Comparison of ENCODE assay signal across 8 cellular contexts in genomic region chr11:14645247-14645912, GRCh38. TPM values are rescaled to one million over a fixed set of nuclear protein-coding genes. Genes with fewer than 3 reads are reported as not detected.
A peak's percentile ranks its signal among the peaks of the same experiment; 100 is the strongest.
DNase-seq lines count a peak whose midpoint lies in the region; ATAC-seq and TF ChIP-seq lines count a peak whose summit lies in the region.

No MANE protein-coding gene starts in this region.

- DNase-seq in NCI-H2107 treated with DMSO at 0.1 percent for 48 hours (lab: John Stamatoyannopoulos, UW; ENCODE audit: unreplicated experiment) (peak; percentile 19), NCI-H2107 (lab: John Stamatoyannopoulos, UW) (no peak), OCI-M1 (lab: John Stamatoyannopoulos, UW) (peak; percentile 71), dermis blood vessel endothelial cell (peak; percentile 8), GOT3 (lab: John Stamatoyannopoulos, UW) (no peak)
- no peak for DNase-seq in stimulated activated CD4-positive, alpha-beta T cell treated with anti-CD3 and anti-CD28 coated beads, Interleukin-4, amount 100 ng/mL, for 4 hours

- H3K4me3 Mint-ChIP-seq in nephron = peak overlapping the region; percentile 88 to 90 (median 89)

- ATAC-seq in GM18873 (IDR thresholded peaks at IDR 0.05; ENCODE audit: low FRiP score, unreplicated experiment) = no peak

- H3K36me3 Mint-ChIP-seq in nephron (ENCODE audit: low read depth) = peaks cover 6% of the 10 kb centered on the region

- H3K4me1 Mint-ChIP-seq in nephron = peaks cover 14% of the 10 kb centered on the region

- peaks cover 46% of the 10 kb centered on the region for H3K27me3 Mint-ChIP-seq in nephron (ENCODE audit: low read depth)

- no peak overlapping the region for H3K27ac Mint-ChIP-seq in nephron

- peaks cover 2% of the 10 kb centered on the region for H3K9me3 Mint-ChIP-seq in nephron

- no peak for TF ChIP-seq CTCF in nephron (IDR thresholded peaks at IDR 0.05; ENCODE audit: unreplicated experiment in 3 of 3)

RNA-seq across cellular contexts. Expression of gene PDE3B, which starts 1.8 kb away (rescaled TPM):
- total RNA-seq in dermis blood vessel endothelial cell = 0.17 and 0.23 TPM in 2 replicates

Comparison
In these comparisons a context has a peak if more than half of its experiments do, and no peak if none do; other contexts are left out.
1. DNase-seq: peak in NCI-H2107 treated with DMSO at 0.1 percent for 48 hours (single experiment), OCI-M1 (single experiment) and dermis blood vessel endothelial cell (single experiment); none in NCI-H2107 (single experiment), stimulated activated CD4-positive, alpha-beta T cell treated with anti-CD3 and anti-CD28 coated beads, Interleukin-4, amount 100 ng/mL, for 4 hours (0 of 2) and GOT3 (single experiment).